In genomic region chr4:68617003-68617698, GRCh38 we compare ENCODE assay signal across 29 cellular contexts. TPM values are rescaled to one million over a fixed set of nuclear protein-coding genes. Genes with fewer than 3 reads are reported as not detected.
DNase-seq lines count a peak whose midpoint lies in the region; ATAC-seq lines count a peak whose summit lies in the region.
"Had no signal": no experiment of that assay in that cellular context is flagged by ENCODE, and none has a peak within 500 bp of the region (broad histone marks: within the 10 kb centered on the region; RNA-seq: fewer than 3 reads in every experiment).

No MANE protein-coding gene starts in this region.

- DNase-seq in activated CD8-positive, alpha-beta T cell treated with anti-CD3 and anti-CD28 coated beads, Interleukin-2, amount 10 ng/mL, durations not matched to agents 7 days and 5 days, result no peak
- DNase-seq in NCI-H748 (lab: John Stamatoyannopoulos, UW; ENCODE audit: unreplicated experiment) (no peak), MV-4-11 (lab: John Stamatoyannopoulos, UW) (no peak), iPS-NIHi11 (ENCODE audit: low spot score) (no peak)
- DNase-seq: activated CD4-positive, alpha-beta T cell treated with anti-CD3 and anti-CD28 coated beads for 4 hours; activated CD8-positive, alpha-beta memory T cell treated with anti-CD3 and anti-CD28 coated beads, Interleukin-2, amount 10 ng/mL, durations not matched to agents 7 days and 5 days; activated naive CD8-positive, alpha-beta T cell treated with anti-CD3 and anti-CD28 coated beads, Interleukin-2, amount 10 ng/mL, durations not matched to agents 7 days and 5 days; body of pancreas; CD4-positive, CD25-positive, alpha-beta regulatory T cell; DMS 273 treated with DMSO at 0.1 percent for 48 hours; effector memory CD4-positive, alpha-beta T cell; esophagus squamous epithelium; HCEC 1CT; IMR-90; naive B cell; NCI-H69; SHP77; spleen; stimulated activated CD4-positive, alpha-beta T cell treated with anti-CD3 and anti-CD28 coated beads, Interleukin-4, amount 100 ng/mL, for 4 hours; stomach had no signal

- POLR2A ChIA-PET in activated CD8-positive, alpha-beta T cell treated with anti-CD3 and anti-CD28 coated beads, Interleukin-2, amount 10 ng/mL, durations not matched to agents 7 days and 5 days (lab: Charles Lee), result no interaction called here

- ATAC-seq in GM18517 (IDR thresholded peaks at IDR 0.05; ENCODE audit: unreplicated experiment) (peak; percentile 63), GM21381 (IDR thresholded peaks at IDR 0.05; ENCODE audit: unreplicated experiment) (peak; percentile 73), HG03025 (IDR thresholded peaks at IDR 0.05; ENCODE audit: low FRiP score, unreplicated experiment) (peak; percentile 67), HG03571 (IDR thresholded peaks at IDR 0.05; ENCODE audit: unreplicated experiment) (peak; percentile 84)
- no peak for ATAC-seq in activated CD8-positive, alpha-beta T cell treated with anti-CD3 and anti-CD28 coated beads, Interleukin-2, amount 10 ng/mL, durations not matched to agents 7 days and 5 days
- ATAC-seq: activated CD8-positive, alpha-beta memory T cell treated with anti-CD3 and anti-CD28 coated beads, Interleukin-2, amount 10 ng/mL, durations not matched to agents 7 days and 5 days; body of pancreas had no signal

- H3K4me3 Mint-ChIP-seq in activated CD8-positive, alpha-beta T cell treated with anti-CD3 and anti-CD28 coated beads, Interleukin-2, amount 10 ng/mL, durations not matched to agents 7 days and 5 days, result no peak overlapping the region
- H3K4me3 Mint-ChIP-seq: activated CD8-positive, alpha-beta memory T cell treated with anti-CD3 and anti-CD28 coated beads, Interleukin-2, amount 10 ng/mL, durations not matched to agents 7 days and 5 days; activated naive CD8-positive, alpha-beta T cell treated with anti-CD3 and anti-CD28 coated beads, Interleukin-2, amount 10 ng/mL, durations not matched to agents 7 days and 5 days; CD4-positive, CD25-positive, alpha-beta regulatory T cell; memory B cell; naive B cell; type B pancreatic cell had no signal

- H3K27me3 Mint-ChIP-seq in activated CD8-positive, alpha-beta T cell treated with anti-CD3 and anti-CD28 coated beads, Interleukin-2, amount 10 ng/mL, durations not matched to agents 7 days and 5 days (ENCODE audit: low read depth), result peaks cover 2% of the 10 kb centered on the region
- H3K27me3 Mint-ChIP-seq: activated CD8-positive, alpha-beta memory T cell treated with anti-CD3 and anti-CD28 coated beads, Interleukin-2, amount 10 ng/mL, durations not matched to agents 7 days and 5 days; naive B cell; type B pancreatic cell had no signal

- H3K36me3 Mint-ChIP-seq in activated CD8-positive, alpha-beta T cell treated with anti-CD3 and anti-CD28 coated beads, Interleukin-2, amount 10 ng/mL, durations not matched to agents 7 days and 5 days (ENCODE audit: low read depth), result no peaks in the 10 kb centered on the region
- H3K36me3 Mint-ChIP-seq: activated CD8-positive, alpha-beta memory T cell treated with anti-CD3 and anti-CD28 coated beads, Interleukin-2, amount 10 ng/mL, durations not matched to agents 7 days and 5 days; activated naive CD8-positive, alpha-beta T cell treated with anti-CD3 and anti-CD28 coated beads, Interleukin-2, amount 10 ng/mL, durations not matched to agents 7 days and 5 days; CD4-positive, CD25-positive, alpha-beta regulatory T cell; memory B cell; naive B cell; type B pancreatic cell had no signal

- CTCF ChIA-PET in activated CD8-positive, alpha-beta T cell treated with anti-CD3 and anti-CD28 coated beads, Interleukin-2, amount 10 ng/mL, durations not matched to agents 7 days and 5 days (lab: Charles Lee), result no interaction called here

- no peaks in the 10 kb centered on the region for H3K4me1 Mint-ChIP-seq in activated CD8-positive, alpha-beta T cell treated with anti-CD3 and anti-CD28 coated beads, Interleukin-2, amount 10 ng/mL, durations not matched to agents 7 days and 5 days (ENCODE audit: low read depth)
- H3K4me1 Mint-ChIP-seq: activated CD8-positive, alpha-beta memory T cell treated with anti-CD3 and anti-CD28 coated beads, Interleukin-2, amount 10 ng/mL, durations not matched to agents 7 days and 5 days; activated naive CD8-positive, alpha-beta T cell treated with anti-CD3 and anti-CD28 coated beads, Interleukin-2, amount 10 ng/mL, durations not matched to agents 7 days and 5 days; memory B cell had no signal

- H3K9me3 Mint-ChIP-seq in activated CD8-positive, alpha-beta T cell treated with anti-CD3 and anti-CD28 coated beads, Interleukin-2, amount 10 ng/mL, durations not matched to agents 7 days and 5 days (ENCODE audit: insufficient read depth), result no peaks in the 10 kb centered on the region
- H3K9me3 Mint-ChIP-seq: CD4-positive, CD25-positive, alpha-beta regulatory T cell; memory B cell; naive B cell; type B pancreatic cell had no signal

- H3K27ac Mint-ChIP-seq in activated CD8-positive, alpha-beta T cell treated with anti-CD3 and anti-CD28 coated beads, Interleukin-2, amount 10 ng/mL, durations not matched to agents 7 days and 5 days, result no peak overlapping the region
- H3K27ac Mint-ChIP-seq: activated CD8-positive, alpha-beta memory T cell treated with anti-CD3 and anti-CD28 coated beads, Interleukin-2, amount 10 ng/mL, durations not matched to agents 7 days and 5 days; activated naive CD8-positive, alpha-beta T cell treated with anti-CD3 and anti-CD28 coated beads, Interleukin-2, amount 10 ng/mL, durations not matched to agents 7 days and 5 days; CD4-positive, CD25-positive, alpha-beta regulatory T cell; memory B cell; naive B cell; type B pancreatic cell had no signal

RNA-seq across cellular contexts. Expression of gene UGT2B17, which starts 41.0 kb away (rescaled TPM):
- not detected for total RNA-seq in activated CD8-positive, alpha-beta T cell treated with anti-CD3 and anti-CD28 coated beads, Interleukin-2, amount 10 ng/mL, durations not matched to agents 7 days and 5 days
- total RNA-seq: activated CD8-positive, alpha-beta memory T cell treated with anti-CD3 and anti-CD28 coated beads, Interleukin-2, amount 10 ng/mL, durations not matched to agents 7 days and 5 days; activated naive CD8-positive, alpha-beta T cell treated with anti-CD3 and anti-CD28 coated beads, Interleukin-2, amount 10 ng/mL, durations not matched to agents 7 days and 5 days; body of pancreas; CD4-positive, CD25-positive, alpha-beta regulatory T cell; chondrocyte; esophagus squamous epithelium; IMR-90; OCI-LY7; osteocyte; stomach had no signal

RNA-seq across cellular contexts. Expression of gene UGT2B15, which starts 53.3 kb away (rescaled TPM):
- not detected for total RNA-seq in activated CD8-positive, alpha-beta T cell treated with anti-CD3 and anti-CD28 coated beads, Interleukin-2, amount 10 ng/mL, durations not matched to agents 7 days and 5 days
- total RNA-seq: activated CD8-positive, alpha-beta memory T cell treated with anti-CD3 and anti-CD28 coated beads, Interleukin-2, amount 10 ng/mL, durations not matched to agents 7 days and 5 days; activated naive CD8-positive, alpha-beta T cell treated with anti-CD3 and anti-CD28 coated beads, Interleukin-2, amount 10 ng/mL, durations not matched to agents 7 days and 5 days; CD4-positive, CD25-positive, alpha-beta regulatory T cell; chondrocyte; esophagus squamous epithelium; IMR-90; OCI-LY7; osteocyte had no signal
